ENCODE assay signal across 1 cellular context in the genomic region with DNA sequence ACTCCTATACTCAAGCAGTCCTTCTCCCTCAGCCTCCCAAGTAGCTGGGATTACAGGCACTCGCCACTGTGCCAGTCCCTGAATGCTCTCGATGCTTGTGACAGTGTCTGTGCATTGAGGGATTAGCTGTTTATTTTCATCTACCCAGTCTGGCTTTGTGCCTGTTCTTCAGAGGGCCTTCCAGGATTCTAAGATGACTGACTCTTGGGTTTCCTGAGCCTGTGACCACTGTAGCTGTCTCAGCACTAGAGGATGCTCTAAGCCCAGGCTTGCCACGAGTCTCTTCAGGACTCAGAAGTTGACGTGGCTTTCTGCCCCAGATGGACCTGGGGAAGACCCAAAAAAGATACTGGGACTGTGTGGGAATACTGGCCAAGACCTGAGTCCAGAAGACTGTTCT.
TF ChIP-seq lines count a peak whose summit lies in the region.

No MANE protein-coding gene starts in this region.

TF ChIP-seq in Ishikawa, 13 proteins besides CTCF, POLR2A, EP300 and RAD21 (continued from another document):
- TF ChIP-seq, protein P1, sequence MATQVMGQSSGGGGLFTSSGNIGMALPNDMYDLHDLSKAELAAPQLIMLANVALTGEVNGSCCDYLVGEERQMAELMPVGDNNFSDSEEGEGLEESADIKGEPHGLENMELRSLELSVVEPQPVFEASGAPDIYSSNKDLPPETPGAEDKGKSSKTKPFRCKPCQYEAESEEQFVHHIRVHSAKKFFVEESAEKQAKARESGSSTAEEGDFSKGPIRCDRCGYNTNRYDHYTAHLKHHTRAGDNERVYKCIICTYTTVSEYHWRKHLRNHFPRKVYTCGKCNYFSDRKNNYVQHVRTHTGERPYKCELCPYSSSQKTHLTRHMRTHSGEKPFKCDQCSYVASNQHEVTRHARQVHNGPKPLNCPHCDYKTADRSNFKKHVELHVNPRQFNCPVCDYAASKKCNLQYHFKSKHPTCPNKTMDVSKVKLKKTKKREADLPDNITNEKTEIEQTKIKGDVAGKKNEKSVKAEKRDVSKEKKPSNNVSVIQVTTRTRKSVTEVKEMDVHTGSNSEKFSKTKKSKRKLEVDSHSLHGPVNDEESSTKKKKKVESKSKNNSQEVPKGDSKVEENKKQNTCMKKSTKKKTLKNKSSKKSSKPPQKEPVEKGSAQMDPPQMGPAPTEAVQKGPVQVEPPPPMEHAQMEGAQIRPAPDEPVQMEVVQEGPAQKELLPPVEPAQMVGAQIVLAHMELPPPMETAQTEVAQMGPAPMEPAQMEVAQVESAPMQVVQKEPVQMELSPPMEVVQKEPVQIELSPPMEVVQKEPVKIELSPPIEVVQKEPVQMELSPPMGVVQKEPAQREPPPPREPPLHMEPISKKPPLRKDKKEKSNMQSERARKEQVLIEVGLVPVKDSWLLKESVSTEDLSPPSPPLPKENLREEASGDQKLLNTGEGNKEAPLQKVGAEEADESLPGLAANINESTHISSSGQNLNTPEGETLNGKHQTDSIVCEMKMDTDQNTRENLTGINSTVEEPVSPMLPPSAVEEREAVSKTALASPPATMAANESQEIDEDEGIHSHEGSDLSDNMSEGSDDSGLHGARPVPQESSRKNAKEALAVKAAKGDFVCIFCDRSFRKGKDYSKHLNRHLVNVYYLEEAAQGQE (IDR thresholded peaks at IDR 0.05; ENCODE audit: low read depth), result no peak
- no peak for TF ChIP-seq TEAD4 (IDR thresholded peaks at IDR 0.05)
